ENCODE assay signal across 11 cellular contexts in genomic region chr9:136614372-136614922, GRCh38. TPM values are rescaled to one million over a fixed set of nuclear protein-coding genes. Genes with fewer than 3 reads are reported as not detected.
DNase-seq lines count a peak whose midpoint lies in the region; ATAC-seq and TF ChIP-seq lines count a peak whose summit lies in the region.
"Had no signal": no experiment of that assay in that cellular context is flagged by ENCODE, and none has a peak within 500 bp of the region (broad histone marks: within the 10 kb centered on the region; RNA-seq: fewer than 3 reads in every experiment).

No MANE protein-coding gene starts in this region.

- H3K27ac ChIP-seq in GM23248 (no peak overlapping the region), body of pancreas (peak overlapping the region in 1 of 4 donors; percentile 32), spleen (peak overlapping the region in 5 of 8 donors; percentile 44 to 72 (median 67))
- H3K27ac ChIP-seq: ovary had no signal

- no peak overlapping the region for H3K4me3 ChIP-seq in GM23248
- no peak overlapping the region for H3K4me3 ChIP-seq in body of pancreas
- H3K4me3 ChIP-seq in spleen = no peak overlapping the region
- H3K4me3 ChIP-seq: ovary had no signal

- H3K4me1 ChIP-seq in GM23248 (ENCODE audit: insufficient read depth) (no peaks in the 10 kb centered on the region), body of pancreas (peaks cover 12% of the 10 kb centered on the region), spleen (peaks cover 20 to 70% (median 55%) of the 10 kb centered on the region in 6 donors)

- intact Hi-C loops in body of pancreas (cut with DNase I) = no loop called here
- intact Hi-C loops in spleen (cut with DNase I; ENCODE audit: low total_unique reads) = loop anchor here (10.0 kb wide), 1 partner anchor 50 kb away; no protein-coding TSS in a partner anchor

- no peaks in the 10 kb centered on the region for H3K79me2 ChIP-seq in GM23248 (ENCODE audit: insufficient read depth)

- H3K36me3 ChIP-seq in GM23248 (ENCODE audit: low read depth) (no peaks in the 10 kb centered on the region), body of pancreas (replicated peaks in 1 of 2; ENCODE audit: insufficient read depth in 1 of 2, low read depth in 2 of 2) (no peaks in the 10 kb centered on the region), spleen (no peaks in the 10 kb centered on the region)
- H3K36me3 ChIP-seq: ovary had no signal

- H3K4me1 Mint-ChIP-seq in effector memory CD8-positive, alpha-beta T cell (ENCODE audit: low read depth in 2 of 2) = peaks cover 19 to 34% of the 10 kb centered on the region in 2 donors

- no peak overlapping the region for H3K4me2 ChIP-seq in GM23248 (ENCODE audit: unreplicated experiment)

- WGBS in GM23248 (ENCODE audit: low coverage in 1 of 2, low lambda C conversion rate in 2 of 2, missing lambda C conversion rate in 2 of 2), 2 experiments = 81 to 82% methylated on average over 14 to 22 of the region's 22 CpGs
- WGBS in body of pancreas, 2 donors = 88 to 100% methylated on average over 11 to 22 of the region's 22 CpGs
- WGBS in spleen, 5 donors = 71 to 93% (median 74%) methylated on average over 8 to 22 of the region's 22 CpGs

- in situ Hi-C loops in GM23248 (cut with MboI) = no loop called here

- peak; percentile 28 for ATAC-seq in body of pancreas
- ATAC-seq in HG02588 (IDR thresholded peaks at IDR 0.05; ENCODE audit: unreplicated experiment) = no peak
- no peak for ATAC-seq in effector memory CD8-positive, alpha-beta T cell (replicated peaks)

- H3K4me3 Mint-ChIP-seq in effector memory CD8-positive, alpha-beta T cell = no peak overlapping the region
- H3K4me3 Mint-ChIP-seq: T-helper 1 cell treated with Interleukin-12 subunit alpha and Interleukin-12 subunit beta and Interleukin-4 antibody, amounts not matched to agents 30 μg/mL and 1 μg/mL, for 36 hours had no signal

- no peaks in the 10 kb centered on the region for H3K9me2 ChIP-seq in GM23248 (ENCODE audit: insufficient read depth)

- no peaks in the 10 kb centered on the region for H3F3A ChIP-seq in GM23248 (ENCODE audit: insufficient read depth)

- H3K27me3 ChIP-seq in GM23248 (replicated peaks; ENCODE audit: insufficient read depth) (no peaks in the 10 kb centered on the region), body of pancreas (no peaks in the 10 kb centered on the region), spleen (replicated peaks in 1 of 7) (peaks cover 0 to 10% (median 0%) of the 10 kb centered on the region in 7 donors)
- H3K27me3 ChIP-seq: ovary had no signal

- no peaks in the 10 kb centered on the region for H4K20me1 ChIP-seq in GM23248 (ENCODE audit: insufficient read depth)

- H3K9me3 ChIP-seq in GM23248 (ENCODE audit: low read depth) = no peaks in the 10 kb centered on the region
- H3K9me3 ChIP-seq in body of pancreas = no peaks in the 10 kb centered on the region
- no peaks in the 10 kb centered on the region for H3K9me3 ChIP-seq in spleen
- H3K9me3 ChIP-seq: ovary had no signal

- DNase-seq in GM23248 = peak; percentile 23
- peak in 1 of 4 donors; percentile 41 for DNase-seq in body of pancreas
- peak; percentile 13 for DNase-seq in iPS-NIHi11 (ENCODE audit: low spot score)
- DNase-seq in spleen = no peak
- DNase-seq in effector memory CD8-positive, alpha-beta T cell = no peak
- DNase-seq in stimulated activated CD4-positive, alpha-beta T cell treated with anti-CD3 and anti-CD28 coated beads, Interleukin-4, amount 100 ng/mL, for 1 hour = no peak
- no peak for DNase-seq in NCI-H526 treated with DMSO at 0.1 percent for 48 hours (lab: John Stamatoyannopoulos, UW)
- DNase-seq: NCI-H2227 treated with DMSO at 0.1 percent for 48 hours, ovary had no signal

- H3K36me3 Mint-ChIP-seq in effector memory CD8-positive, alpha-beta T cell (ENCODE audit: insufficient read depth) = peaks cover 4% of the 10 kb centered on the region

- peaks cover 0 to 12% of the 10 kb centered on the region in 2 donors for H3K27me3 Mint-ChIP-seq in effector memory CD8-positive, alpha-beta T cell

- TF ChIP-seq POLR2A in body of pancreas (IDR thresholded peaks at IDR 0.05) = no peak
- no peak for TF ChIP-seq POLR2A in spleen (IDR thresholded peaks at IDR 0.05)

- no peak overlapping the region for H2AFZ ChIP-seq in GM23248

- no peak overlapping the region for H3K27ac Mint-ChIP-seq in effector memory CD8-positive, alpha-beta T cell
- H3K27ac Mint-ChIP-seq: T-helper 1 cell treated with Interleukin-12 subunit alpha and Interleukin-12 subunit beta and Interleukin-4 antibody, amounts not matched to agents 30 μg/mL and 1 μg/mL, for 36 hours had no signal

- H3K9ac ChIP-seq in GM23248 = no peak overlapping the region

- no peak for TF ChIP-seq CTCF in body of pancreas (IDR thresholded peaks at IDR 0.05)
- TF ChIP-seq CTCF in spleen (IDR thresholded peaks at IDR 0.05 in 8 of 11, conservative IDR thresholded peaks at IDR 0.05 in 3 of 11) = no peak

- no peaks in the 10 kb centered on the region for H3K9me3 Mint-ChIP-seq in effector memory CD8-positive, alpha-beta T cell
- H3K9me3 Mint-ChIP-seq: T-helper 1 cell treated with Interleukin-12 subunit alpha and Interleukin-12 subunit beta and Interleukin-4 antibody, amounts not matched to agents 30 μg/mL and 1 μg/mL, for 36 hours had no signal

RNA-seq across cellular contexts. Expression of gene EGFL7, which starts 48.3 kb away (rescaled TPM):
- 13.7 and 15.3 TPM in 2 replicates for total RNA-seq in GM23248 (2014; rRNA removed; shearing (Covaris generic))
- polyA plus RNA-seq in GM23248 (2016; fragmentation: Nextera tagmentation; extraction: Ambion mirVana) (15.3 and 15.7 TPM in 2 replicates), spleen (100 to 1,000 TPM; 169 to 522 (median 409) TPM)
- total RNA-seq in body of pancreas (10 to 100 TPM; 14.8 to 47.0 TPM), spleen (100 to 1,000 TPM; 132 to 246 (median 179) TPM)

Comparison
In these comparisons a context has a peak if more than half of its experiments do, and no peak if none do; other contexts are left out.
1. DNase-seq: peak in GM23248 (single experiment) and iPS-NIHi11 (single experiment); none in spleen (single experiment), effector memory CD8-positive, alpha-beta T cell (0 of 3), stimulated activated CD4-positive, alpha-beta T cell treated with anti-CD3 and anti-CD28 coated beads, Interleukin-4, amount 100 ng/mL, for 1 hour (single experiment) and NCI-H526 treated with DMSO at 0.1 percent for 48 hours (single experiment).